In the genomic region with DNA sequence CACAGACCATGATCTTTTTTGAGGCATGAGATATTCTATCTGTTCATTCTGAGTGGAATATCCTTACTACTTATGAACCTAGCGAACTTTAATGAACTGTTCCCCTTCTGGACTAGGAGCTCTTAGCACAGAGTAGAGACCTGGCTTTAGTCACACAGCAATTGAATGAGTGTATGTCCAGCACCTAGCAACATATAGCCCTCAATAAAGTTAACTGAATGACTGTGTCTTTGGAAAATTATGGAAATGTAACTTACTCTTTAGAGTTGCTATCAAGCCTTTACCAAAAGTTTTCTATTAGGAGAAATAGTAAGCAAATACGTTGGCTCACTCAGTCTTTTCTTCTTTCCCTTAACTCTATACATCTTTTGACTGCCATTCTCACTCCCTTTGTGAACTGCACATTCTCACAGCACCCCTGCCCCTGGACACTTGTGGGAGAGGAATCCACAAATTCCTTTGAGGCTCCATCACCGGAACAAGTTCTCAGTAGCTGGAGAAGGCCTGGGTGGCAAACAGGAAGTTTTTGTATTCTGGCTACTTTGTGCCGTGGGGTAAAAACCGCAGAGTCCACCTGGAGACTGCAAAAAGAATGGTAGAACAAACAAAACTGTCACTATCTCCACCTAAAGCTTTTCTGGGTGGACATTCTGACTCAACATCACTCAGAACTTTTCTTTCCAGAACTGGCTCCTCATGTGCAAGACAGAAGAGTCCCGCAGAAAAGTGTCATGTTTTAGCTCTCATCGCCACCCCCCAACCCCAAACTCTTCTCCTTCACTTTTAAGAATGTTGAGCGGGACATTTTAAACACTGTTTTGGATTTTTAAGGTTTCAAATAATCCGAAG, we compare ENCODE assay signal across 2 cellular contexts.
TF ChIP-seq lines count a peak whose summit lies in the region.

No MANE protein-coding gene starts in this region.

TF ChIP-seq in GM23338, 12 proteins besides CTCF, POLR2A, EP300 and RAD21 (continued from another document):
- TF ChIP-seq, protein P1, sequence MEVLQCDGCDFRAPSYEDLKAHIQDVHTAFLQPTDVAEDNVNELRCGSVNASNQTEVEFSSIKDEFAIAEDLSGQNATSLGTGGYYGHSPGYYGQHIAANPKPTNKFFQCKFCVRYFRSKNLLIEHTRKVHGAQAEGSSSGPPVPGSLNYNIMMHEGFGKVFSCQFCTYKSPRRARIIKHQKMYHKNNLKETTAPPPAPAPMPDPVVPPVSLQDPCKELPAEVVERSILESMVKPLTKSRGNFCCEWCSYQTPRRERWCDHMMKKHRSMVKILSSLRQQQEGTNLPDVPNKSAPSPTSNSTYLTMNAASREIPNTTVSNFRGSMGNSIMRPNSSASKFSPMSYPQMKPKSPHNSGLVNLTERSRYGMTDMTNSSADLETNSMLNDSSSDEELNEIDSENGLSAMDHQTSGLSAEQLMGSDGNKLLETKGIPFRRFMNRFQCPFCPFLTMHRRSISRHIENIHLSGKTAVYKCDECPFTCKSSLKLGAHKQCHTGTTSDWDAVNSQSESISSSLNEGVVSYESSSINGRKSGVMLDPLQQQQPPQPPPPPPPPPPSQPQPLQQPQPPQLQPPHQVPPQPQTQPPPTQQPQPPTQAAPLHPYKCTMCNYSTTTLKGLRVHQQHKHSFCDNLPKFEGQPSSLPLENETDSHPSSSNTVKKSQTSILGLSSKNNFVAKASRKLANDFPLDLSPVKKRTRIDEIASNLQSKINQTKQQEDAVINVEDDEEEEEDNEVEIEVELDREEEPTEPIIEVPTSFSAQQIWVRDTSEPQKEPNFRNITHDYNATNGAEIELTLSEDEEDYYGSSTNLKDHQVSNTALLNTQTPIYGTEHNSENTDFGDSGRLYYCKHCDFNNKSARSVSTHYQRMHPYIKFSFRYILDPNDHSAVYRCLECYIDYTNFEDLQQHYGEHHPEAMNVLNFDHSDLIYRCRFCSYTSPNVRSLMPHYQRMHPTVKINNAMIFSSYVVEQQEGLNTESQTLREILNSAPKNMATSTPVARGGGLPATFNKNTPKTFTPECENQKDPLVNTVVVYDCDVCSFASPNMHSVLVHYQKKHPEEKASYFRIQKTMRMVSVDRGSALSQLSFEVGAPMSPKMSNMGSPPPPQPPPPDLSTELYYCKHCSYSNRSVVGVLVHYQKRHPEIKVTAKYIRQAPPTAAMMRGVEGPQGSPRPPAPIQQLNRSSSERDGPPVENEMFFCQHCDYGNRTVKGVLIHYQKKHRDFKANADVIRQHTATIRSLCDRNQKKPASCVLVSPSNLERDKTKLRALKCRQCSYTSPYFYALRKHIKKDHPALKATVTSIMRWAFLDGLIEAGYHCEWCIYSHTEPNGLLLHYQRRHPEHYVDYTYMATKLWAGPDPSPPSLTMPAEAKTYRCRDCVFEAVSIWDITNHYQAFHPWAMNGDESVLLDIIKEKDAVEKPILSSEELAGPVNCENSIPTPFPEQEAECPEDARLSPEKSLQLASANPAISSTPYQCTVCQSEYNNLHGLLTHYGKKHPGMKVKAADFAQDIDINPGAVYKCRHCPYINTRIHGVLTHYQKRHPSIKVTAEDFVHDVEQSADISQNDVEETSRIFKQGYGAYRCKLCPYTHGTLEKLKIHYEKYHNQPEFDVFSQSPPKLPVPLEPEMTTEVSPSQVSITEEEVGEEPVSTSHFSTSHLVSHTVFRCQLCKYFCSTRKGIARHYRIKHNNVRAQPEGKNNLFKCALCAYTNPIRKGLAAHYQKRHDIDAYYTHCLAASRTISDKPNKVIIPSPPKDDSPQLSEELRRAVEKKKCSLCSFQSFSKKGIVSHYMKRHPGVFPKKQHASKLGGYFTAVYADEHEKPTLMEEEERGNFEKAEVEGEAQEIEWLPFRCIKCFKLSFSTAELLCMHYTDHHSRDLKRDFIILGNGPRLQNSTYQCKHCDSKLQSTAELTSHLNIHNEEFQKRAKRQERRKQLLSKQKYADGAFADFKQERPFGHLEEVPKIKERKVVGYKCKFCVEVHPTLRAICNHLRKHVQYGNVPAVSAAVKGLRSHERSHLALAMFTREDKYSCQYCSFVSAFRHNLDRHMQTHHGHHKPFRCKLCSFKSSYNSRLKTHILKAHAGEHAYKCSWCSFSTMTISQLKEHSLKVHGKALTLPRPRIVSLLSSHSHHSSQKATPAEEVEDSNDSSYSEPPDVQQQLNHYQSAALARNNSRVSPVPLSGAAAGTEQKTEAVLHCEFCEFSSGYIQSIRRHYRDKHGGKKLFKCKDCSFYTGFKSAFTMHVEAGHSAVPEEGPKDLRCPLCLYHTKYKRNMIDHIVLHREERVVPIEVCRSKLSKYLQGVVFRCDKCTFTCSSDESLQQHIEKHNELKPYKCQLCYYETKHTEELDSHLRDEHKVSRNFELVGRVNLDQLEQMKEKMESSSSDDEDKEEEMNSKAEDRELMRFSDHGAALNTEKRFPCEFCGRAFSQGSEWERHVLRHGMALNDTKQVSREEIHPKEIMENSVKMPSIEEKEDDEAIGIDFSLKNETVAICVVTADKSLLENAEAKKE (CRISPR knock-in tag; IDR thresholded peaks at IDR 0.05), result no peak
- TF ChIP-seq POLR2AphosphoS5 (IDR thresholded peaks at IDR 0.05; ENCODE audit: low read depth) (no peak), CREB1 (CRISPR knock-in tag; IDR thresholded peaks at IDR 0.05; ENCODE audit: low read depth) (no peak), NANOG (IDR thresholded peaks at IDR 0.05; ENCODE audit: borderline replicate concordance) (no peak), JUNB (IDR thresholded peaks at IDR 0.05; ENCODE audit: unreplicated experiment) (no peak), ZNF331 (CRISPR knock-in tag; IDR thresholded peaks at IDR 0.05; ENCODE audit: low read depth) (no peak), EZH2 (IDR thresholded peaks at IDR 0.05; ENCODE audit: low read depth, unreplicated experiment) (no peak)
- TF ChIP-seq, protein P2, sequence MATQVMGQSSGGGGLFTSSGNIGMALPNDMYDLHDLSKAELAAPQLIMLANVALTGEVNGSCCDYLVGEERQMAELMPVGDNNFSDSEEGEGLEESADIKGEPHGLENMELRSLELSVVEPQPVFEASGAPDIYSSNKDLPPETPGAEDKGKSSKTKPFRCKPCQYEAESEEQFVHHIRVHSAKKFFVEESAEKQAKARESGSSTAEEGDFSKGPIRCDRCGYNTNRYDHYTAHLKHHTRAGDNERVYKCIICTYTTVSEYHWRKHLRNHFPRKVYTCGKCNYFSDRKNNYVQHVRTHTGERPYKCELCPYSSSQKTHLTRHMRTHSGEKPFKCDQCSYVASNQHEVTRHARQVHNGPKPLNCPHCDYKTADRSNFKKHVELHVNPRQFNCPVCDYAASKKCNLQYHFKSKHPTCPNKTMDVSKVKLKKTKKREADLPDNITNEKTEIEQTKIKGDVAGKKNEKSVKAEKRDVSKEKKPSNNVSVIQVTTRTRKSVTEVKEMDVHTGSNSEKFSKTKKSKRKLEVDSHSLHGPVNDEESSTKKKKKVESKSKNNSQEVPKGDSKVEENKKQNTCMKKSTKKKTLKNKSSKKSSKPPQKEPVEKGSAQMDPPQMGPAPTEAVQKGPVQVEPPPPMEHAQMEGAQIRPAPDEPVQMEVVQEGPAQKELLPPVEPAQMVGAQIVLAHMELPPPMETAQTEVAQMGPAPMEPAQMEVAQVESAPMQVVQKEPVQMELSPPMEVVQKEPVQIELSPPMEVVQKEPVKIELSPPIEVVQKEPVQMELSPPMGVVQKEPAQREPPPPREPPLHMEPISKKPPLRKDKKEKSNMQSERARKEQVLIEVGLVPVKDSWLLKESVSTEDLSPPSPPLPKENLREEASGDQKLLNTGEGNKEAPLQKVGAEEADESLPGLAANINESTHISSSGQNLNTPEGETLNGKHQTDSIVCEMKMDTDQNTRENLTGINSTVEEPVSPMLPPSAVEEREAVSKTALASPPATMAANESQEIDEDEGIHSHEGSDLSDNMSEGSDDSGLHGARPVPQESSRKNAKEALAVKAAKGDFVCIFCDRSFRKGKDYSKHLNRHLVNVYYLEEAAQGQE (IDR thresholded peaks at IDR 0.05; ENCODE audit: unreplicated experiment), result no peak

TF ChIP-seq in SK-N-SH treated with all-trans-retinoic acid at 6 μM for 48 hours, 23 proteins besides CTCF, POLR2A, EP300 and RAD21 (continued from another document):
- TF ChIP-seq, protein P3, sequence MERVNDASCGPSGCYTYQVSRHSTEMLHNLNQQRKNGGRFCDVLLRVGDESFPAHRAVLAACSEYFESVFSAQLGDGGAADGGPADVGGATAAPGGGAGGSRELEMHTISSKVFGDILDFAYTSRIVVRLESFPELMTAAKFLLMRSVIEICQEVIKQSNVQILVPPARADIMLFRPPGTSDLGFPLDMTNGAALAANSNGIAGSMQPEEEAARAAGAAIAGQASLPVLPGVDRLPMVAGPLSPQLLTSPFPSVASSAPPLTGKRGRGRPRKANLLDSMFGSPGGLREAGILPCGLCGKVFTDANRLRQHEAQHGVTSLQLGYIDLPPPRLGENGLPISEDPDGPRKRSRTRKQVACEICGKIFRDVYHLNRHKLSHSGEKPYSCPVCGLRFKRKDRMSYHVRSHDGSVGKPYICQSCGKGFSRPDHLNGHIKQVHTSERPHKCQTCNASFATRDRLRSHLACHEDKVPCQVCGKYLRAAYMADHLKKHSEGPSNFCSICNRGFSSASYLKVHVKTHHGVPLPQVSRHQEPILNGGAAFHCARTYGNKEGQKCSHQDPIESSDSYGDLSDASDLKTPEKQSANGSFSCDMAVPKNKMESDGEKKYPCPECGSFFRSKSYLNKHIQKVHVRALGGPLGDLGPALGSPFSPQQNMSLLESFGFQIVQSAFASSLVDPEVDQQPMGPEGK (CRISPR knock-in tag; IDR thresholded peaks at IDR 0.05; ENCODE audit: borderline replicate concordance), result no peak
- TF ChIP-seq BACH2 (CRISPR knock-in tag; IDR thresholded peaks at IDR 0.05; ENCODE audit: borderline replicate concordance) (no peak), PPARA (CRISPR knock-in tag; IDR thresholded peaks at IDR 0.05; ENCODE audit: borderline replicate concordance) (no peak), OSR1 (CRISPR knock-in tag; IDR thresholded peaks at IDR 0.05) (no peak), ISL1 (CRISPR knock-in tag; IDR thresholded peaks at IDR 0.05) (no peak)
